In genomic region chr1:113219377-113219776, GRCh38 we compare ENCODE assay signal across 11 cellular contexts.
DNase-seq lines count a peak whose midpoint lies in the region; ATAC-seq and TF ChIP-seq lines count a peak whose summit lies in the region.
"Had no signal": no experiment of that assay in that cellular context is flagged by ENCODE, and none has a peak within 500 bp of the region (broad histone marks: within the 10 kb centered on the region; RNA-seq: fewer than 3 reads in every experiment).

No MANE protein-coding gene starts in this region.

- TF ChIP-seq POLR2A in NB4 (IDR thresholded peaks at IDR 0.05; ENCODE audit: extremely low read depth, insufficient read length), result no peak

- DNase-seq in activated CD8-positive, alpha-beta T cell treated with anti-CD3 and anti-CD28 coated beads for 36 hours, result peak; percentile 2
- no peak for DNase-seq in activated CD8-positive, alpha-beta T cell treated with anti-CD3 and anti-CD28 coated beads, Interleukin-2, amount 10 ng/mL, durations not matched to agents 7 days and 5 days
- DNase-seq in NB4 (ENCODE audit: low read depth) (no peak), endothelial cell (ENCODE audit: low spot score) (peak; percentile 17), retinal pigment epithelial cell (ENCODE audit: low read depth) (no peak), NOMO-1 treated with DMSO at 0.1 percent for 48 hours (lab: John Stamatoyannopoulos, UW; ENCODE audit: unreplicated experiment) (no peak), cerebellar cortex (ENCODE audit: low spot score) (no peak)
- DNase-seq: effector memory CD8-positive, alpha-beta T cell; NCI-H2029 had no signal

- TF ChIP-seq CTCF in activated CD8-positive, alpha-beta T cell treated with anti-CD3 and anti-CD28 coated beads for 36 hours (IDR thresholded peaks at IDR 0.05), result no peak
- peak; percentile 24 for TF ChIP-seq CTCF in NB4 (IDR thresholded peaks at IDR 0.05; ENCODE audit: low read depth, low read length)
- no peak for TF ChIP-seq CTCF in endothelial cell (IDR thresholded peaks at IDR 0.05; ENCODE audit: unreplicated experiment)
- peak; percentile 43 for TF ChIP-seq CTCF in retinal pigment epithelial cell (conservative IDR thresholded peaks at IDR 0.05; ENCODE audit: low read depth, low read length)

- CTCF ChIA-PET in activated CD8-positive, alpha-beta T cell treated with anti-CD3 and anti-CD28 coated beads for 36 hours (lab: Charles Lee), result no interaction called here
- CTCF ChIA-PET in activated CD8-positive, alpha-beta T cell treated with anti-CD3 and anti-CD28 coated beads, Interleukin-2, amount 10 ng/mL, durations not matched to agents 7 days and 5 days (lab: Charles Lee), result no interaction called here

- H3K4me1 Mint-ChIP-seq in activated CD8-positive, alpha-beta T cell treated with anti-CD3 and anti-CD28 coated beads for 36 hours (ENCODE audit: low read depth), result no peaks in the 10 kb centered on the region
- H3K4me1 Mint-ChIP-seq in activated CD8-positive, alpha-beta T cell treated with anti-CD3 and anti-CD28 coated beads, Interleukin-2, amount 10 ng/mL, durations not matched to agents 7 days and 5 days (ENCODE audit: low read depth), result no peaks in the 10 kb centered on the region
- no peaks in the 10 kb centered on the region for H3K4me1 Mint-ChIP-seq in endothelial cell (ENCODE audit: unreplicated experiment)
- H3K4me1 Mint-ChIP-seq: activated naive CD4-positive, alpha-beta T cell treated with anti-CD3 and anti-CD28 coated beads, Interleukin-2, amount 50 U/mL, for 24 hours had no signal

- POLR2A ChIA-PET in activated CD8-positive, alpha-beta T cell treated with anti-CD3 and anti-CD28 coated beads for 36 hours (lab: Charles Lee), result interaction anchor here (0.7 kb wide), 1 partner anchor 28 kb away, joined by 3 read pairs; no protein-coding TSS in a partner anchor
- POLR2A ChIA-PET in activated CD8-positive, alpha-beta T cell treated with anti-CD3 and anti-CD28 coated beads, Interleukin-2, amount 10 ng/mL, durations not matched to agents 7 days and 5 days (lab: Charles Lee), result no interaction called here

- H3K4me3 Mint-ChIP-seq in activated CD8-positive, alpha-beta T cell treated with anti-CD3 and anti-CD28 coated beads for 36 hours, result no peak overlapping the region
- no peak overlapping the region for H3K4me3 Mint-ChIP-seq in activated CD8-positive, alpha-beta T cell treated with anti-CD3 and anti-CD28 coated beads, Interleukin-2, amount 10 ng/mL, durations not matched to agents 7 days and 5 days
- H3K4me3 Mint-ChIP-seq in endothelial cell (ENCODE audit: unreplicated experiment), result no peak overlapping the region
- H3K4me3 Mint-ChIP-seq: activated naive CD4-positive, alpha-beta T cell treated with anti-CD3 and anti-CD28 coated beads, Interleukin-2, amount 50 U/mL, for 24 hours; effector memory CD8-positive, alpha-beta T cell had no signal

- H3K27ac Mint-ChIP-seq in activated CD8-positive, alpha-beta T cell treated with anti-CD3 and anti-CD28 coated beads for 36 hours, result no peak overlapping the region
- no peak overlapping the region for H3K27ac Mint-ChIP-seq in activated CD8-positive, alpha-beta T cell treated with anti-CD3 and anti-CD28 coated beads, Interleukin-2, amount 10 ng/mL, durations not matched to agents 7 days and 5 days
- H3K27ac Mint-ChIP-seq in endothelial cell (ENCODE audit: unreplicated experiment), result no peak overlapping the region
- H3K27ac Mint-ChIP-seq: activated naive CD4-positive, alpha-beta T cell treated with anti-CD3 and anti-CD28 coated beads, Interleukin-2, amount 50 U/mL, for 24 hours; effector memory CD8-positive, alpha-beta T cell had no signal

- no peaks in the 10 kb centered on the region for H3K36me3 Mint-ChIP-seq in activated CD8-positive, alpha-beta T cell treated with anti-CD3 and anti-CD28 coated beads for 36 hours (ENCODE audit: low read depth)
- no peaks in the 10 kb centered on the region for H3K36me3 Mint-ChIP-seq in activated CD8-positive, alpha-beta T cell treated with anti-CD3 and anti-CD28 coated beads, Interleukin-2, amount 10 ng/mL, durations not matched to agents 7 days and 5 days (ENCODE audit: low read depth)
- H3K36me3 Mint-ChIP-seq in endothelial cell (ENCODE audit: low read depth, unreplicated experiment), result peaks cover 4% of the 10 kb centered on the region
- H3K36me3 Mint-ChIP-seq: activated naive CD4-positive, alpha-beta T cell treated with anti-CD3 and anti-CD28 coated beads, Interleukin-2, amount 50 U/mL, for 24 hours had no signal

- H3K9me3 Mint-ChIP-seq in activated CD8-positive, alpha-beta T cell treated with anti-CD3 and anti-CD28 coated beads for 36 hours, result no peaks in the 10 kb centered on the region
- no peaks in the 10 kb centered on the region for H3K9me3 Mint-ChIP-seq in activated CD8-positive, alpha-beta T cell treated with anti-CD3 and anti-CD28 coated beads, Interleukin-2, amount 10 ng/mL, durations not matched to agents 7 days and 5 days (ENCODE audit: insufficient read depth)
- H3K9me3 Mint-ChIP-seq in endothelial cell (ENCODE audit: unreplicated experiment), result peaks cover 8% of the 10 kb centered on the region

- ATAC-seq in activated CD8-positive, alpha-beta T cell treated with anti-CD3 and anti-CD28 coated beads for 36 hours, result no peak
- ATAC-seq in activated CD8-positive, alpha-beta T cell treated with anti-CD3 and anti-CD28 coated beads, Interleukin-2, amount 10 ng/mL, durations not matched to agents 7 days and 5 days, result no peak
- no peak for ATAC-seq in GM19397 (IDR thresholded peaks at IDR 0.05; ENCODE audit: unreplicated experiment)
- ATAC-seq: effector memory CD8-positive, alpha-beta T cell had no signal

- intact Hi-C loops in activated CD8-positive, alpha-beta T cell treated with anti-CD3 and anti-CD28 coated beads for 36 hours (cut with micrococcal nuclease), result no loop called here

- H3K4me3 ChIP-seq in NB4 (ENCODE audit: low read depth, low read length) (no peak overlapping the region), retinal pigment epithelial cell (ENCODE audit: low read length) (no peak overlapping the region)

- no peaks in the 10 kb centered on the region for H3K27me3 Mint-ChIP-seq in activated CD8-positive, alpha-beta T cell treated with anti-CD3 and anti-CD28 coated beads for 36 hours
- H3K27me3 Mint-ChIP-seq in activated CD8-positive, alpha-beta T cell treated with anti-CD3 and anti-CD28 coated beads, Interleukin-2, amount 10 ng/mL, durations not matched to agents 7 days and 5 days (ENCODE audit: low read depth), result peaks cover 4% of the 10 kb centered on the region
- H3K27me3 Mint-ChIP-seq in endothelial cell (ENCODE audit: unreplicated experiment), result no peaks in the 10 kb centered on the region

Comparison
In these comparisons a context has a peak if more than half of its experiments do, and no peak if none do; other contexts are left out.
1. DNase-seq: peak in activated CD8-positive, alpha-beta T cell treated with anti-CD3 and anti-CD28 coated beads for 36 hours (single experiment) and endothelial cell (single experiment); none in activated CD8-positive, alpha-beta T cell treated with anti-CD3 and anti-CD28 coated beads, Interleukin-2, amount 10 ng/mL, durations not matched to agents 7 days and 5 days (single experiment), NB4 (single experiment), retinal pigment epithelial cell (single experiment), NOMO-1 treated with DMSO at 0.1 percent for 48 hours (single experiment) and cerebellar cortex (single experiment).
2. CTCF ChIP-seq: peak in NB4 (single experiment) and retinal pigment epithelial cell (single experiment); none in activated CD8-positive, alpha-beta T cell treated with anti-CD3 and anti-CD28 coated beads for 36 hours (single experiment) and endothelial cell (single experiment).